In the genomic region with DNA sequence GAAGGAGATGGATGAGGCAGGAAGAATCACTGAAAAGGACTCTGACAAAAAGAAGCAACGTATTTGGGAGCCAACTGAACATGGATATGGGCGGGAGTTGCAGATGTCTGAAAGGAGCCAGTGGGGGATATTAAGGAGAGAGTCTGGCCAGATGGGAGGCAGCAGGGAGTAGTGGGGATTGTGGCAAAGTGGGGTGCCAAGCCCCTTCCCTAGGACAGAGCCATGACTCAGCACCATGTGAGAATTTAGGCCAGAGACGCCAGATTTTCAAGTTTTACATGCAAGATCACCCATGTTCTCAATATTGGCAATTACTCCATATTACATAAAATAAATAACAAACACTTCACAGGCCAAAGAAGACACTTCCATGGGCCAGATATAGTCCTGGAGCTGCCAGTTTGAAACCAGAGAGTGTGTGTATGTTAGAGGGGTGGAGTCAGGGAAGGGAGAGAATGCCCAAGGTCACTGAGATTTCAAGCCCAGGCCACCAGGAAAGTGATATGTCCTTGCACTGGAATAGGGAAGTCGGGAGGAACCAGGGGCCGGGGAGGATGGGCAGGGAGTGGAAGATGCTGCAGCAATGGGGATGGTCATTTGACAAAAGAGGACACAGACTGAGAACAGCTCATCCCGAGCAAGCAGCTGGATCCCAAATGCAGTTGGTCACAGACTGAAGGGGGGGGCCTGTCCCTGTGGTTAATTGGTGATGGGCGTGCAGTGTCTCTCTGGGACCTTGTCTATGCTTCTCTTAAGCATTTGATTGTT, we compare ENCODE assay signal across 1 cellular context.
TF ChIP-seq lines count a peak whose summit lies in the region.

No MANE protein-coding gene starts in this region.

TF ChIP-seq in HepG2, 621 proteins besides CTCF, POLR2A, EP300 and RAD21:
- TF ChIP-seq ZNF614 (CRISPR knock-in tag; IDR thresholded peaks at IDR 0.05; ENCODE audit: borderline replicate concordance) (no peak), GFI1 (CRISPR knock-in tag; IDR thresholded peaks at IDR 0.05; ENCODE audit: borderline replicate concordance) (no peak), NFE2L2 (IDR thresholded peaks at IDR 0.05; ENCODE audit: low read length) (peak; percentile 68), ZSCAN9 (CRISPR knock-in tag; IDR thresholded peaks at IDR 0.05; ENCODE audit: borderline replicate concordance) (no peak), STAG1 (CRISPR knock-in tag; IDR thresholded peaks at IDR 0.05) (no peak), SP5 (CRISPR knock-in tag; IDR thresholded peaks at IDR 0.05; ENCODE audit: borderline replicate concordance, low read depth) (0 out of 2 replicates have a peak, but pooled peaks have one; percentile 41), ZNF180 (CRISPR knock-in tag; IDR thresholded peaks at IDR 0.05; ENCODE audit: borderline replicate concordance, low read depth) (peak; percentile 97; the same call in 1 of the 2 replicates)
